In genomic region chr4:182604161-182604591, GRCh38 we compare ENCODE assay signal across 18 cellular contexts.
DNase-seq lines count a peak whose midpoint lies in the region; ATAC-seq, FAIRE-seq and TF ChIP-seq lines count a peak whose summit lies in the region.
"Had no signal": no experiment of that assay in that cellular context is flagged by ENCODE, and none has a peak within 500 bp of the region (broad histone marks: within the 10 kb centered on the region; RNA-seq: fewer than 3 reads in every experiment).

No MANE protein-coding gene starts in this region.

- H3K9me3 ChIP-seq in astrocyte (ENCODE audit: insufficient read depth, low read depth, low read length) = no peaks in the 10 kb centered on the region
- no peaks in the 10 kb centered on the region for H3K9me3 ChIP-seq in T-helper 17 cell (ENCODE audit: control insufficient read depth, low read length, poor library complexity, severe bottlenecking)
- H3K9me3 ChIP-seq: sigmoid colon, thoracic aorta had no signal

- H3K27ac ChIP-seq in astrocyte (ENCODE audit: low read depth, low read length) = peak overlapping the region; percentile 91
- H3K27ac ChIP-seq: sigmoid colon, thoracic aorta had no signal

- no peak overlapping the region for H3K4me3 Mint-ChIP-seq in astrocyte (ENCODE audit: unreplicated experiment)
- H3K4me3 Mint-ChIP-seq in nephron = peak overlapping the region in 1 of 3 experiments; percentile 30
- no peak overlapping the region for H3K4me3 Mint-ChIP-seq in T-helper 17 cell
- H3K4me3 Mint-ChIP-seq: activated CD4-positive, alpha-beta memory T cell treated with anti-CD3 and anti-CD28 coated beads, Interleukin-2, amount 10 ng/mL, durations not matched to agents 7 days and 5 days; naive B cell had no signal

- H3K9ac ChIP-seq in astrocyte (ENCODE audit: low read length) = peak overlapping the region; percentile 75

- peak overlapping the region; percentile 9 for H2AFZ ChIP-seq in astrocyte (ENCODE audit: low read depth, low read length)

- no peaks in the 10 kb centered on the region for H3K36me3 ChIP-seq in astrocyte (ENCODE audit: insufficient read depth, low read length)
- H3K36me3 ChIP-seq: thoracic aorta had no signal

- H3K27ac Mint-ChIP-seq in astrocyte (ENCODE audit: unreplicated experiment) (peak overlapping the region; percentile 81), nephron (peak overlapping the region; percentile 44 to 68 (median 56)), T-helper 17 cell (no peak overlapping the region)
- H3K27ac Mint-ChIP-seq: activated CD4-positive, alpha-beta memory T cell treated with anti-CD3 and anti-CD28 coated beads, Interleukin-2, amount 10 ng/mL, durations not matched to agents 7 days and 5 days; naive B cell had no signal

- peak overlapping the region; percentile 57 for H3K4me2 ChIP-seq in astrocyte (ENCODE audit: low read length)

- H3K4me1 Mint-ChIP-seq in astrocyte (ENCODE audit: low read depth, unreplicated experiment) (peaks cover 15% of the 10 kb centered on the region), nephron (peaks cover 21% of the 10 kb centered on the region), T-helper 17 cell (no peaks in the 10 kb centered on the region)
- H3K4me1 Mint-ChIP-seq: activated CD4-positive, alpha-beta memory T cell treated with anti-CD3 and anti-CD28 coated beads, Interleukin-2, amount 10 ng/mL, durations not matched to agents 7 days and 5 days; naive B cell had no signal

- no peaks in the 10 kb centered on the region for H4K20me1 ChIP-seq in astrocyte (ENCODE audit: insufficient read depth, low read length)

- no peak for ATAC-seq in T-helper 17 cell

- peak overlapping the region; percentile 34 for H3K4me3 ChIP-seq in astrocyte (ENCODE audit: insufficient read depth, low read depth, low read length)
- H3K4me3 ChIP-seq: sigmoid colon, thoracic aorta had no signal

- no peak for TF ChIP-seq CTCF in astrocyte (IDR thresholded peaks at IDR 0.05; ENCODE audit: insufficient read depth, low read depth, low read length)
- no peak for TF ChIP-seq CTCF in nephron (IDR thresholded peaks at IDR 0.05; ENCODE audit: unreplicated experiment in 3 of 3)

- H3K4me1 ChIP-seq in astrocyte (ENCODE audit: insufficient read depth, low read length) = peaks cover 12% of the 10 kb centered on the region

- no peaks in the 10 kb centered on the region for H3K79me2 ChIP-seq in astrocyte (ENCODE audit: insufficient read depth, low read length)

- no peaks in the 10 kb centered on the region for H3K27me3 ChIP-seq in astrocyte (ENCODE audit: insufficient read depth, low read length)
- H3K27me3 ChIP-seq: sigmoid colon had no signal

- no peaks in the 10 kb centered on the region for H3K9me3 Mint-ChIP-seq in astrocyte (ENCODE audit: unreplicated experiment)
- no peaks in the 10 kb centered on the region for H3K9me3 Mint-ChIP-seq in nephron
- H3K9me3 Mint-ChIP-seq: activated CD4-positive, alpha-beta memory T cell treated with anti-CD3 and anti-CD28 coated beads, Interleukin-2, amount 10 ng/mL, durations not matched to agents 7 days and 5 days; naive B cell had no signal

- DNase-seq in EH (ENCODE audit: low read depth) (peak; percentile 81), NCI-H1930 (lab: John Stamatoyannopoulos, UW) (peak; percentile 23 to 55), astrocyte (ENCODE audit: low read depth) (peak; percentile 88), T-helper 17 cell (no peak), anterior cingulate cortex (lab: John Stamatoyannopoulos, UW) (no peak), germinal center (ENCODE audit: low spot score) (no peak)
- DNase-seq in stimulated activated CD4-positive, alpha-beta T cell treated with anti-CD3 and anti-CD28 coated beads, Interleukin-2, amount 100 ng/mL, for 48 hours = no peak
- DNase-seq: activated CD4-positive, alpha-beta memory T cell treated with anti-CD3 and anti-CD28 coated beads, Interleukin-2, amount 10 ng/mL, durations not matched to agents 7 days and 5 days; activated naive CD4-positive, alpha-beta T cell; kidney glomerular epithelial cell; MV-4-11; naive B cell; sigmoid colon; T-helper 2 cell had no signal

- H3K36me3 Mint-ChIP-seq in astrocyte (ENCODE audit: low read depth, unreplicated experiment) (peaks cover 8% of the 10 kb centered on the region), nephron (ENCODE audit: low read depth) (peaks cover 20% of the 10 kb centered on the region), T-helper 17 cell (ENCODE audit: low read depth) (no peaks in the 10 kb centered on the region)
- H3K36me3 Mint-ChIP-seq: naive B cell had no signal

- H3K27me3 Mint-ChIP-seq in astrocyte (ENCODE audit: low read depth, unreplicated experiment) (no peaks in the 10 kb centered on the region), nephron (ENCODE audit: low read depth) (no peaks in the 10 kb centered on the region), T-helper 17 cell (peaks cover 10% of the 10 kb centered on the region)

- peak; percentile 89 for FAIRE-seq in astrocyte (lab: Jason Lieb, UNC)
- FAIRE-seq: GM19239, H1 had no signal

Comparison
In these comparisons a context has a peak if more than half of its experiments do, and no peak if none do; other contexts are left out.
1. DNase-seq: peak in EH (single experiment), NCI-H1930 (2 of 2) and astrocyte (single experiment); none in T-helper 17 cell (0 of 3), anterior cingulate cortex (0 of 58), stimulated activated CD4-positive, alpha-beta T cell treated with anti-CD3 and anti-CD28 coated beads, Interleukin-2, amount 100 ng/mL, for 48 hours (0 of 2) and germinal center (single experiment).